In genomic region chr12:62522984-62523383, GRCh38 we compare ENCODE assay signal across 9 cellular contexts.
A peak's percentile ranks its signal among the peaks of the same experiment; 100 is the strongest.
DNase-seq lines count a peak whose midpoint lies in the region; ATAC-seq and TF ChIP-seq lines count a peak whose summit lies in the region.
"Had no signal": no experiment of that assay in that cellular context is flagged by ENCODE, and none has a peak within 500 bp of the region (broad histone marks: within the 10 kb centered on the region; RNA-seq: fewer than 3 reads in every experiment).

No MANE protein-coding gene starts in this region.

- no peak overlapping the region for H3K27ac ChIP-seq in caudate nucleus (ENCODE audit: low read depth, low read length)

- peak; percentile 65 for ATAC-seq in GM18909 (IDR thresholded peaks at IDR 0.05; ENCODE audit: poor library complexity, unreplicated experiment)
- ATAC-seq in HG03565 (IDR thresholded peaks at IDR 0.05; ENCODE audit: unreplicated experiment), result no peak

- H3K4me3 ChIP-seq in NB4 (ENCODE audit: low read depth, low read length), result no peak overlapping the region

- DNase-seq in EH (ENCODE audit: low read depth) (peak; percentile 15), NB4 (ENCODE audit: low read depth) (peak; percentile 22), kidney glomerular epithelial cell (lab: John Stamatoyannopoulos, UW) (peak; percentile 7), NCI-H526 treated with DMSO at 0.1 percent for 48 hours (lab: John Stamatoyannopoulos, UW) (no peak), caudate nucleus (lab: John Stamatoyannopoulos, UW) (no peak), GOT3 (lab: John Stamatoyannopoulos, UW) (no peak)
- DNase-seq: KBM-7 had no signal

- no peak for TF ChIP-seq POLR2A in NB4 (IDR thresholded peaks at IDR 0.05; ENCODE audit: extremely low read depth, insufficient read length)

- no peak for TF ChIP-seq CTCF in NB4 (IDR thresholded peaks at IDR 0.05; ENCODE audit: low read depth, low read length)

Comparison
In these comparisons a context has a peak if more than half of its experiments do, and no peak if none do; other contexts are left out.
1. DNase-seq: peak in EH (single experiment), NB4 (single experiment) and kidney glomerular epithelial cell (single experiment); none in NCI-H526 treated with DMSO at 0.1 percent for 48 hours (single experiment), caudate nucleus (0 of 61) and GOT3 (single experiment).